8 cellular contexts compared by ENCODE assay signal in genomic region chr11:61971177-61972111, GRCh38. TPM values are rescaled to one million over a fixed set of nuclear protein-coding genes. Genes with fewer than 3 reads are reported as not detected.
DNase-seq lines count a peak whose midpoint lies in the region; ATAC-seq and TF ChIP-seq lines count a peak whose summit lies in the region.

No MANE protein-coding gene starts in this region.

- in situ Hi-C loops in astrocyte of the spinal cord (cut with HindIII; ENCODE audit: low sequenced_read_pairs): no loop called here

- peaks cover 8% of the 10 kb centered on the region for H4K20me1 ChIP-seq in hepatocyte (ENCODE audit: insufficient read depth, poor library complexity, severe bottlenecking)

- H3K27ac ChIP-seq in hepatocyte: peak overlapping the region; percentile 98

- peak overlapping the region; percentile 34 for H3K4me2 ChIP-seq in hepatocyte

- peaks cover 75% of the 10 kb centered on the region for H3K4me1 ChIP-seq in hepatocyte (ENCODE audit: insufficient read depth)

- no peak overlapping the region for H3K4me3 ChIP-seq in astrocyte of the spinal cord (ENCODE audit: low read depth, low read length)
- H3K4me3 ChIP-seq in hepatocyte: no peak overlapping the region

- no peak for TF ChIP-seq CTCF in astrocyte of the spinal cord (IDR thresholded peaks at IDR 0.05; ENCODE audit: low read depth, low read length)
- TF ChIP-seq CTCF in hepatocyte (IDR thresholded peaks at IDR 0.05; ENCODE audit: poor library complexity): no peak

- peaks cover 34% of the 10 kb centered on the region for H3K79me2 ChIP-seq in hepatocyte

- ATAC-seq in GM18907 (IDR thresholded peaks at IDR 0.05; ENCODE audit: unreplicated experiment) (no peak), HG03045 (IDR thresholded peaks at IDR 0.05; ENCODE audit: unreplicated experiment) (no peak)

- H3K9me2 ChIP-seq in hepatocyte (replicated peaks; ENCODE audit: insufficient read depth): no peaks in the 10 kb centered on the region

- DNase-seq in GM03348 (ENCODE audit: low spot score): peak; percentile 94
- peak; percentile 92 to 95 for DNase-seq in Kasumi-1 (lab: John Stamatoyannopoulos, UW)
- DNase-seq in SIG-M5 (lab: John Stamatoyannopoulos, UW): peak; percentile 40
- peak; percentile 99 for DNase-seq in astrocyte of the spinal cord (ENCODE audit: low read depth, low spot score)
- peak; percentile 97 for DNase-seq in hepatocyte (ENCODE audit: low spot score)
- DNase-seq in pulmonary artery endothelial cell (ENCODE audit: low read depth, low spot score): peak; percentile 95

- no peaks in the 10 kb centered on the region for H3K9me3 ChIP-seq in hepatocyte (ENCODE audit: low read depth)

- 36% methylated on average over 16 of the region's 16 CpGs for WGBS in hepatocyte (ENCODE audit: low lambda C conversion rate, missing lambda C conversion rate)

- no peaks in the 10 kb centered on the region for H3K36me3 ChIP-seq in hepatocyte (replicated peaks; ENCODE audit: insufficient read depth, low read depth)

- H2AFZ ChIP-seq in hepatocyte: no peak overlapping the region

- H3K27me3 ChIP-seq in hepatocyte: no peaks in the 10 kb centered on the region

RNA-seq across cellular contexts. Expression of gene FTH1, which starts 4.0 kb away (rescaled TPM):
- total RNA-seq in hepatocyte (1,071 and 1,519 TPM in 2 replicates), pulmonary artery endothelial cell (491 and 772 TPM in 2 replicates)
- 8,379 and 8,694 TPM in 2 replicates for polyA plus RNA-seq in hepatocyte

RNA-seq across cellular contexts. Expression of gene BEST1, which starts 21.3 kb away (rescaled TPM):
- total RNA-seq in hepatocyte: 3.5 and 4.7 TPM in 2 replicates
- polyA plus RNA-seq in hepatocyte: 5.7 and 6.9 TPM in 2 replicates
- total RNA-seq in pulmonary artery endothelial cell: under 0.01 and 0.04 TPM in 2 replicates

RNA-seq across cellular contexts. Expression of gene RAB3IL1, which starts 54.1 kb away (rescaled TPM):
- total RNA-seq in hepatocyte (9.1 and 10.8 TPM in 2 replicates), pulmonary artery endothelial cell (0.92 and 1.9 TPM in 2 replicates)
- polyA plus RNA-seq in hepatocyte: 15.4 and 18.6 TPM in 2 replicates

Comparison
In these comparisons a context has a peak if more than half of its experiments do, and no peak if none do; other contexts are left out.
1. DNase-seq: peak in every context shown above with its lines; median percentile 99 in astrocyte of the spinal cord; 97 in hepatocyte; 95 in pulmonary artery endothelial cell; 94 in GM03348; 94 in Kasumi-1; 40 in SIG-M5.